Comparison of ENCODE assay signal across 16 cellular contexts in the genomic region with DNA sequence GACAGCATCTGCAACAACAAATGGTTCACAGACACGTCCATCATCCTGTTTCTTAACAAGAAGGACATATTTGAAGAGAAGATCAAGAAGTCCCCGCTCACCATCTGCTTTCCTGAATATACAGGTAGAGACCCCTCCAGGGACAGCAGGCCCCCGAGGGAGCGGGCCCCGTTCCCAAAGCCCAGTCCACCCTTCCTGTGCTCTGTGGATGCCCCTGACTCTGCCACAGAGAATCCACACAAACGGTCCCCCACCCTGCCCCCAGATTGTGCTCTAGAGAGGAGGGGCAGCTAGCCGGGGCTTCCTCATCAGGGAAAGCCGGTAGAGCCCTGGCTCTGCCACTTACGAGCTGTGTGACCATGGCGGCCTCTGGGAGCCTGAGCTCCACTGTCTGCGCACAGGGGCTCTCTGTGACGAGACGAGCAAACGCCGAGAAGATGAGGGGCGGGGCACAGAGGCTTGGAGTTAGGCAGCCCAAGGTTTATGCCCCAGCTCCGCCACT.
DNase-seq lines count a peak whose midpoint lies in the region; ATAC-seq, FAIRE-seq and TF ChIP-seq lines count a peak whose summit lies in the region.
"Had no signal": no experiment of that assay in that cellular context is flagged by ENCODE, and none has a peak within 500 bp of the region (broad histone marks: within the 10 kb centered on the region; RNA-seq: fewer than 3 reads in every experiment).

No MANE protein-coding gene starts in this region.

- no peak overlapping the region for H2BK5ac ChIP-seq in IMR-90 (ENCODE audit: low read depth, low read length, poor library complexity, severe bottlenecking)

- 86 to 89% (median 88%) methylated on average over 16 to 17 of the region's 17 CpGs for WGBS in heart left ventricle, 4 donors
- 92% methylated on average over 2 of the region's 17 CpGs; no CpG with 5 or more reads in 1 of the 2 experiments for WGBS in IMR-90 (ENCODE audit: extremely low coverage in 2 of 2, insufficient read length in 1 of 2), 2 experiments
- WGBS in upper lobe of left lung, 2 donors = 80 to 85% methylated on average over 7 to 17 of the region's 17 CpGs

- no peak overlapping the region for H3K56ac ChIP-seq in IMR-90 (ENCODE audit: extremely low read depth, insufficient read depth, low read length)

- no peaks in the 10 kb centered on the region for H3K9me1 ChIP-seq in IMR-90 (ENCODE audit: insufficient read depth, low read length)

- CTCF ChIA-PET in IMR-90 (lab: Yijun Ruan, JAX) = no interaction called here

- dilution Hi-C loops in IMR-90 (cut with HindIII; ENCODE audit: low sequenced_read_pairs, unreplicated experiment) = no loop called here

- no peak for ATAC-seq in Right ventricle myocardium inferior
- no peak for ATAC-seq in heart left ventricle
- ATAC-seq in IMR-90 (ENCODE audit: low read depth) = no peak
- no peak for ATAC-seq in upper lobe of left lung (ENCODE audit: low FRiP score in 2 of 2)

- no peak for FAIRE-seq in kidney (lab: Jason Lieb, UNC)
- FAIRE-seq: HTR-8/SVneo had no signal

- H3K79me1 ChIP-seq in IMR-90 (ENCODE audit: low read depth in 1 of 2, low read length in 2 of 2) = no peaks in the 10 kb centered on the region

- H3K4me2 ChIP-seq in IMR-90 (ENCODE audit: low read depth, low read length) = no peak overlapping the region
- H3K4me2 ChIP-seq: BLaER1 had no signal

- H3K4me3 ChIP-seq in heart left ventricle = no peak overlapping the region
- H3K4me3 ChIP-seq in IMR-90 (ENCODE audit: insufficient read depth, low read depth, low read length) = no peak overlapping the region
- no peak overlapping the region for H3K4me3 ChIP-seq in kidney (ENCODE audit: low read length in 2 of 2)
- H3K4me3 ChIP-seq in upper lobe of left lung = no peak overlapping the region
- H3K4me3 ChIP-seq: BLaER1 had no signal

- H3K27me3 ChIP-seq in heart left ventricle (no peaks in the 10 kb centered on the region), IMR-90 (ENCODE audit: control insufficient read depth, insufficient read depth, low read length) (no peaks in the 10 kb centered on the region; the same call in 1 of the 2 replicates), upper lobe of left lung (no peaks in the 10 kb centered on the region)
- H3K27me3 ChIP-seq: BLaER1 had no signal

- no peak overlapping the region for H3K27ac ChIP-seq in heart left ventricle
- H3K27ac ChIP-seq in IMR-90 (ENCODE audit: insufficient read depth, low read length) = no peak overlapping the region
- no peak overlapping the region for H3K27ac ChIP-seq in kidney (ENCODE audit: low read depth in 2 of 2, low read length in 2 of 2)
- peak overlapping the region; percentile 9 for H3K27ac ChIP-seq in temporal lobe (ENCODE audit: low read depth, low read length)
- H3K27ac ChIP-seq in upper lobe of left lung = no peak overlapping the region
- H3K27ac ChIP-seq: 22Rv1 had no signal

- H3K14ac ChIP-seq in IMR-90 (replicated peaks; ENCODE audit: low read depth, low read length) = no peak overlapping the region

- BruUV-seq in IMR-90 (replicated peaks; lab: Mats Ljungman, UMichigan) = no TSS peak

- H3K4me1 ChIP-seq in heart left ventricle = peaks cover 0 to 18% (median 1%) of the 10 kb centered on the region in 12 donors
- H3K4me1 ChIP-seq in IMR-90 (ENCODE audit: control insufficient read depth, insufficient read depth, low read length) = peaks cover 2% of the 10 kb centered on the region; the same call in 1 of the 2 replicates
- H3K4me1 ChIP-seq in kidney (ENCODE audit: control insufficient read depth in 1 of 2, insufficient read depth in 1 of 2, low read depth in 1 of 2, low read length in 2 of 2) = no peaks in the 10 kb centered on the region
- no peaks in the 10 kb centered on the region for H3K4me1 ChIP-seq in upper lobe of left lung

- TF ChIP-seq POLR2A in heart left ventricle (IDR thresholded peaks at IDR 0.05) = no peak
- no peak for TF ChIP-seq POLR2A in IMR-90 (IDR thresholded peaks at IDR 0.05; ENCODE audit: low read depth, low read length)
- TF ChIP-seq POLR2A in upper lobe of left lung (IDR thresholded peaks at IDR 0.05) = no peak

- no peak overlapping the region for H2AK5ac ChIP-seq in IMR-90 (ENCODE audit: low read depth, low read length)

- H4K91ac ChIP-seq in IMR-90 (ENCODE audit: insufficient read depth, low read depth, low read length) = no peak overlapping the region

- peaks cover 0 to 14% (median 0%) of the 10 kb centered on the region in 9 donors for H3K36me3 ChIP-seq in heart left ventricle
- H3K36me3 ChIP-seq in IMR-90 (ENCODE audit: control insufficient read depth, insufficient read depth, low read length) = no peaks in the 10 kb centered on the region
- H3K36me3 ChIP-seq in kidney (ENCODE audit: control insufficient read depth in 1 of 2, insufficient read depth in 2 of 2, low read length in 2 of 2) = no peaks in the 10 kb centered on the region
- H3K36me3 ChIP-seq in upper lobe of left lung = no peaks in the 10 kb centered on the region
- H3K36me3 ChIP-seq: BLaER1 had no signal

- H3K9ac ChIP-seq in IMR-90 (ENCODE audit: low read depth, low read length) = no peak overlapping the region
- H3K9ac ChIP-seq in kidney (ENCODE audit: low read length in 2 of 2) = no peak overlapping the region
- H3K9ac ChIP-seq: BLaER1 had no signal

- TF ChIP-seq RAD21 in IMR-90 (IDR thresholded peaks at IDR 0.05; ENCODE audit: low read length) = no peak

- H2BK120ac ChIP-seq in IMR-90 (ENCODE audit: low read depth, low read length) = no peak overlapping the region

- no peak overlapping the region for H2BK20ac ChIP-seq in IMR-90 (ENCODE audit: low read depth, low read length)

- POLR2A ChIA-PET in IMR-90 (lab: Charles Lee; ENCODE audit: unreplicated experiment) = no interaction called here

- H4K20me1 ChIP-seq in IMR-90 (ENCODE audit: insufficient read depth, low read length) = no peaks in the 10 kb centered on the region
- H4K20me1 ChIP-seq: BLaER1 had no signal

- in situ Hi-C loops in IMR-90 (cut with MboI; ENCODE audit: low sequenced_read_pairs) = no loop called here

- H2AK9ac ChIP-seq in IMR-90 (replicated peaks; ENCODE audit: low read depth, low read length, poor library complexity) = peak overlapping the region; percentile 57

- no peak overlapping the region for H3K23ac ChIP-seq in IMR-90 (ENCODE audit: low read depth, low read length)

- H3K18ac ChIP-seq in IMR-90 (ENCODE audit: low read depth, low read length) = no peak overlapping the region

- H3K4ac ChIP-seq in IMR-90 (ENCODE audit: low read depth, low read length) = no peak overlapping the region

- TF ChIP-seq CTCF in heart left ventricle (IDR thresholded peaks at IDR 0.05) (no peak), IMR-90 (conservative IDR thresholded peaks at IDR 0.05; ENCODE audit: low read depth, low read length) (no peak), kidney (IDR thresholded peaks at IDR 0.05; ENCODE audit: borderline replicate concordance, extremely low read depth, insufficient read depth) (no peak), upper lobe of left lung (IDR thresholded peaks at IDR 0.05) (no peak)

- intact Hi-C loops in Right ventricle myocardium inferior (cut with DNase I) = no loop called here
- intact Hi-C loops in heart left ventricle (cut with DNase I) = no loop called here
- intact Hi-C loops in IMR-90 (cut with micrococcal nuclease) = no loop called here
- intact Hi-C loops in kidney (cut with DNase I) = no loop called here

- H2BK15ac ChIP-seq in IMR-90 (ENCODE audit: low read depth, low read length) = no peak overlapping the region

- H2AFZ ChIP-seq in IMR-90 (replicated peaks; ENCODE audit: low read length, poor library complexity) = no peak overlapping the region

- no peak overlapping the region for H4K5ac ChIP-seq in IMR-90 (ENCODE audit: low read depth, low read length)

- DNase-seq in Right ventricle myocardium inferior (ENCODE audit: missing footprints) = peak; percentile 58
- no peak for DNase-seq in heart left ventricle
- no peak for DNase-seq in IMR-90
- peak; percentile 55 for DNase-seq in kidney
- no peak for DNase-seq in 8988T
- no peak for DNase-seq in upper lobe of left lung
- DNase-seq: Calu3; CD4-positive, alpha-beta memory T cell; DMS79 treated with DMSO at 0.1 percent for 48 hours; GF-D8; GOT3; H9 had no signal

- no peak overlapping the region for H4K8ac ChIP-seq in IMR-90 (ENCODE audit: low read depth in 2 of 2, low read length in 2 of 2)

- H3K9me3 ChIP-seq in heart left ventricle = no peaks in the 10 kb centered on the region
- no peaks in the 10 kb centered on the region for H3K9me3 ChIP-seq in IMR-90 (ENCODE audit: control insufficient read depth, insufficient read depth, low read length)
- no peaks in the 10 kb centered on the region for H3K9me3 ChIP-seq in kidney (ENCODE audit: control insufficient read depth in 1 of 2, low read length in 2 of 2)
- no peaks in the 10 kb centered on the region for H3K9me3 ChIP-seq in upper lobe of left lung
- H3K9me3 ChIP-seq: BLaER1 had no signal

- TF ChIP-seq EP300 in upper lobe of left lung (IDR thresholded peaks at IDR 0.05) = no peak

TF ChIP-seq in IMR-90, 13 proteins besides CTCF, POLR2A, EP300 and RAD21:
- TF ChIP-seq FOS (IDR thresholded peaks at IDR 0.05; ENCODE audit: low read depth, low read length) (no peak), CEBPB (IDR thresholded peaks at IDR 0.05; ENCODE audit: low read depth, low read length) (no peak), MAFK (IDR thresholded peaks at IDR 0.05; ENCODE audit: low read depth, low read length) (no peak), RCOR1 (IDR thresholded peaks at IDR 0.05; ENCODE audit: insufficient replicate concordance, low read length) (no peak), NFE2L2 (IDR thresholded peaks at IDR 0.05; ENCODE audit: low read depth, low read length) (no peak), MXI1 (IDR thresholded peaks at IDR 0.05; ENCODE audit: borderline replicate concordance, low read depth, low read length) (no peak), BHLHE40 (IDR thresholded peaks at IDR 0.05; ENCODE audit: low read depth, low read length) (no peak)
- TF ChIP-seq, protein P1, sequence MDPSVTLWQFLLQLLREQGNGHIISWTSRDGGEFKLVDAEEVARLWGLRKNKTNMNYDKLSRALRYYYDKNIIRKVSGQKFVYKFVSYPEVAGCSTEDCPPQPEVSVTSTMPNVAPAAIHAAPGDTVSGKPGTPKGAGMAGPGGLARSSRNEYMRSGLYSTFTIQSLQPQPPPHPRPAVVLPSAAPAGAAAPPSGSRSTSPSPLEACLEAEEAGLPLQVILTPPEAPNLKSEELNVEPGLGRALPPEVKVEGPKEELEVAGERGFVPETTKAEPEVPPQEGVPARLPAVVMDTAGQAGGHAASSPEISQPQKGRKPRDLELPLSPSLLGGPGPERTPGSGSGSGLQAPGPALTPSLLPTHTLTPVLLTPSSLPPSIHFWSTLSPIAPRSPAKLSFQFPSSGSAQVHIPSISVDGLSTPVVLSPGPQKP (IDR thresholded peaks at IDR 0.05; ENCODE audit: borderline replicate concordance, low read depth, low read length) = no peak

Comparison
In these comparisons a context has a peak if more than half of its experiments do, and no peak if none do; other contexts are left out.
1. DNase-seq: peak in Right ventricle myocardium inferior (single experiment) and kidney (single experiment); none in heart left ventricle (0 of 5), IMR-90 (single experiment), 8988T (single experiment) and upper lobe of left lung (0 of 2).